In genomic region chr1:219177363-219177762, GRCh38 we compare ENCODE assay signal across 9 cellular contexts. TPM values are rescaled to one million over a fixed set of nuclear protein-coding genes. Genes with fewer than 3 reads are reported as not detected.
A peak's percentile ranks its signal among the peaks of the same experiment; 100 is the strongest.
DNase-seq lines count a peak whose midpoint lies in the region; ATAC-seq and TF ChIP-seq lines count a peak whose summit lies in the region.
"Had no signal": no experiment of that assay in that cellular context is flagged by ENCODE, and none has a peak within 500 bp of the region (broad histone marks: within the 10 kb centered on the region; RNA-seq: fewer than 3 reads in every experiment).

No MANE protein-coding gene starts in this region.

- no peak for TF ChIP-seq POLR2A in body of pancreas (IDR thresholded peaks at IDR 0.05)

- TF ChIP-seq CTCF in Calu3 (IDR thresholded peaks at IDR 0.05; ENCODE audit: unreplicated experiment) = no peak
- no peak for TF ChIP-seq CTCF in body of pancreas (IDR thresholded peaks at IDR 0.05)

- H3K27ac Mint-ChIP-seq in Calu3 (ENCODE audit: unreplicated experiment) = peak overlapping the region; percentile 19
- no peak overlapping the region for H3K27ac Mint-ChIP-seq in activated CD8-positive, alpha-beta memory T cell treated with anti-CD3 and anti-CD28 coated beads, Interleukin-2, amount 10 ng/mL, durations not matched to agents 7 days and 5 days

- no peaks in the 10 kb centered on the region for H3K27me3 ChIP-seq in body of pancreas
- H3K27me3 ChIP-seq: transverse colon had no signal

- peaks cover 37% of the 10 kb centered on the region for H3K36me3 Mint-ChIP-seq in Calu3 (ENCODE audit: insufficient read depth, unreplicated experiment)
- H3K36me3 Mint-ChIP-seq in activated CD8-positive, alpha-beta memory T cell treated with anti-CD3 and anti-CD28 coated beads, Interleukin-2, amount 10 ng/mL, durations not matched to agents 7 days and 5 days = peaks cover 24% of the 10 kb centered on the region

- no peak for DNase-seq in Calu3
- peak in 1 of 4 donors; percentile 13 for DNase-seq in body of pancreas
- no peak for DNase-seq in activated CD8-positive, alpha-beta memory T cell treated with anti-CD3 and anti-CD28 coated beads, Interleukin-2, amount 10 ng/mL, durations not matched to agents 7 days and 5 days
- no peak for DNase-seq in NOMO-1 treated with DMSO at 0.1 percent for 48 hours (lab: John Stamatoyannopoulos, UW; ENCODE audit: unreplicated experiment)
- no peak for DNase-seq in ureter (ENCODE audit: low spot score)
- no peak for DNase-seq in LoVo (ENCODE audit: low spot score)
- DNase-seq: transverse colon had no signal

- peak overlapping the region; percentile 50 for H3K4me3 Mint-ChIP-seq in Calu3 (ENCODE audit: low read depth, unreplicated experiment)
- no peak overlapping the region for H3K4me3 Mint-ChIP-seq in activated CD8-positive, alpha-beta memory T cell treated with anti-CD3 and anti-CD28 coated beads, Interleukin-2, amount 10 ng/mL, durations not matched to agents 7 days and 5 days

- peaks cover 42% of the 10 kb centered on the region for H3K4me1 ChIP-seq in body of pancreas

- ATAC-seq in GM19397 (IDR thresholded peaks at IDR 0.05; ENCODE audit: unreplicated experiment) (peak; percentile 21), HG03066 (IDR thresholded peaks at IDR 0.05; ENCODE audit: low read depth, unreplicated experiment) (peak; percentile 18), body of pancreas (no peak)
- ATAC-seq in activated CD8-positive, alpha-beta memory T cell treated with anti-CD3 and anti-CD28 coated beads, Interleukin-2, amount 10 ng/mL, durations not matched to agents 7 days and 5 days = no peak

- H3K36me3 ChIP-seq in body of pancreas (replicated peaks in 1 of 2; ENCODE audit: insufficient read depth in 1 of 2, low read depth in 2 of 2) = no peaks in the 10 kb centered on the region

- peak overlapping the region in 3 of 4 donors; percentile 2 to 46 (median 3) for H3K27ac ChIP-seq in body of pancreas
- H3K27ac ChIP-seq: transverse colon had no signal

- intact Hi-C loops in Calu3 (cut with micrococcal nuclease; ENCODE audit: unreplicated experiment) (loop anchor here (10.0 kb wide), 1 partner anchor 473 kb away; no protein-coding TSS in a partner anchor), body of pancreas (cut with DNase I) (no loop called here)

- CTCF ChIA-PET in Calu3 (lab: Charles Lee) = no interaction called here
- CTCF ChIA-PET in activated CD8-positive, alpha-beta memory T cell treated with anti-CD3 and anti-CD28 coated beads, Interleukin-2, amount 10 ng/mL, durations not matched to agents 7 days and 5 days (lab: Charles Lee) = interaction anchor here (1.1 kb wide), 1 partner anchor 11 kb away, joined by 3 read pairs; no protein-coding TSS in a partner anchor

- H3K9me3 ChIP-seq in body of pancreas = no peaks in the 10 kb centered on the region
- H3K9me3 ChIP-seq: transverse colon had no signal

- H3K27me3 Mint-ChIP-seq in Calu3 (ENCODE audit: unreplicated experiment) = no peaks in the 10 kb centered on the region
- no peaks in the 10 kb centered on the region for H3K27me3 Mint-ChIP-seq in activated CD8-positive, alpha-beta memory T cell treated with anti-CD3 and anti-CD28 coated beads, Interleukin-2, amount 10 ng/mL, durations not matched to agents 7 days and 5 days

- peaks cover 47% of the 10 kb centered on the region for H3K4me1 Mint-ChIP-seq in Calu3 (ENCODE audit: low read depth, unreplicated experiment)
- H3K4me1 Mint-ChIP-seq in activated CD8-positive, alpha-beta memory T cell treated with anti-CD3 and anti-CD28 coated beads, Interleukin-2, amount 10 ng/mL, durations not matched to agents 7 days and 5 days = peaks cover 32% of the 10 kb centered on the region

- H3K9me3 Mint-ChIP-seq in Calu3 (ENCODE audit: low read depth, unreplicated experiment) = no peaks in the 10 kb centered on the region
- no peaks in the 10 kb centered on the region for H3K9me3 Mint-ChIP-seq in activated CD8-positive, alpha-beta memory T cell treated with anti-CD3 and anti-CD28 coated beads, Interleukin-2, amount 10 ng/mL, durations not matched to agents 7 days and 5 days (ENCODE audit: low read depth)

- no peak overlapping the region for H3K4me3 ChIP-seq in body of pancreas
- H3K4me3 ChIP-seq: transverse colon had no signal

- 59 to 61% methylated on average over 3 of the region's 3 CpGs for WGBS in body of pancreas, 2 donors

- no TSS peak for BruUV-seq in Calu3 (replicated peaks; lab: Mats Ljungman, UMichigan)

RNA-seq across cellular contexts. Expression of gene LYPLAL1, which starts 3.7 kb away (rescaled TPM):
- 50.0 and 57.6 TPM in 2 replicates for total RNA-seq in Calu3 (2022)
- total RNA-seq in body of pancreas = 10 to 100 TPM; 22.4 to 32.9 TPM
- 10 to 100 TPM; 16.7 to 17.7 TPM for total RNA-seq in activated CD8-positive, alpha-beta memory T cell treated with anti-CD3 and anti-CD28 coated beads, Interleukin-2, amount 10 ng/mL, durations not matched to agents 7 days and 5 days
- 49.9 TPM for total RNA-seq in ureter

Comparison
In these comparisons a context has a peak if more than half of its experiments do, and no peak if none do; other contexts are left out.
1. ATAC-seq: peak in GM19397 (single experiment) and HG03066 (single experiment); none in body of pancreas (single experiment) and activated CD8-positive, alpha-beta memory T cell treated with anti-CD3 and anti-CD28 coated beads, Interleukin-2, amount 10 ng/mL, durations not matched to agents 7 days and 5 days (single experiment).